ENCODE assay signal across 8 cellular contexts in the genomic region with DNA sequence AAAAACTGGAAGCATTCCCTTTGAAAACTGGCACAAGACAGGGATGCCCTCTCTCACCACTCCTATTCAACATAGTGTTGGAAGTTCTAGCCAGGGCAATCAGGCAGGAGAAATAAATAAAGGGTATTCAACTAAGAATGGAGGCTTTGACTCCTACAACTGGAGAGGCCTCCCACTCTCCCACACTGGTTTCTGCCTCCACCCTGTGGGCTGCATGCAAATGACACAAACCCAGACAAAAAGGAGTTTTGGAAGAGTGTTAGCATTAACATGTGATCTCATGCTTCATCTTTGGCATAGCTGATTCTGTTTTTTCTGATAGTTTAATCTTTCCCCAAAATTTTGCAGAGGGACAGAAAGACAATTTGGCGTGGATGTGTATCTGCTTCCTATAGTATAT.
DNase-seq lines count a peak whose midpoint lies in the region; ATAC-seq and TF ChIP-seq lines count a peak whose summit lies in the region.

No MANE protein-coding gene starts in this region.

- H3K9me3 ChIP-seq in left ventricle myocardium inferior (replicated peaks): no peaks in the 10 kb centered on the region
- H3K9me3 ChIP-seq in CD4-positive, alpha-beta T cell (ENCODE audit: control insufficient read depth, low read length): no peaks in the 10 kb centered on the region

- CTCF ChIA-PET in CD4-positive, alpha-beta T cell (lab: Charles Lee): no interaction called here

- H3K27ac Mint-ChIP-seq in CD4-positive, alpha-beta T cell: no peak overlapping the region

- H3K27me3 Mint-ChIP-seq in CD4-positive, alpha-beta T cell: peaks cover 7% of the 10 kb centered on the region

- intact Hi-C loops in left ventricle myocardium inferior (cut with micrococcal nuclease): loop anchor here (2.0 kb wide), 1 partner anchor 526 kb away; no protein-coding TSS in a partner anchor
- intact Hi-C loops in CD4-positive, alpha-beta T cell (cut with DNase I, micrococcal nuclease): no loop called here

- peak; percentile 46 for TF ChIP-seq CTCF in left ventricle myocardium inferior (IDR thresholded peaks at IDR 0.05; ENCODE audit: borderline replicate concordance)
- TF ChIP-seq CTCF in CD4-positive, alpha-beta T cell (IDR thresholded peaks at IDR 0.05): no peak

- DNase-seq in ACHN (peak; percentile 29), RKO (ENCODE audit: low spot score) (peak; percentile 33), left ventricle myocardium inferior (peak; percentile 16), NCI-H2227 (lab: John Stamatoyannopoulos, UW; ENCODE audit: unreplicated experiment) (no peak)
- no peak for DNase-seq in CD4-positive, alpha-beta T cell

- no peaks in the 10 kb centered on the region for H3K4me1 ChIP-seq in left ventricle myocardium inferior

- H3K36me3 Mint-ChIP-seq in CD4-positive, alpha-beta T cell (ENCODE audit: low read depth): no peaks in the 10 kb centered on the region

- no peak overlapping the region for H3K27ac ChIP-seq in left ventricle myocardium inferior (replicated peaks)
- H3K27ac ChIP-seq in CD4-positive, alpha-beta T cell (ENCODE audit: low read depth, low read length): no peak overlapping the region

- no peaks in the 10 kb centered on the region for H3K9me3 Mint-ChIP-seq in CD4-positive, alpha-beta T cell

- no peaks in the 10 kb centered on the region for H3K36me3 ChIP-seq in left ventricle myocardium inferior

- no peak overlapping the region for H3K4me3 Mint-ChIP-seq in CD4-positive, alpha-beta T cell

- no peaks in the 10 kb centered on the region for H3K27me3 ChIP-seq in left ventricle myocardium inferior (ENCODE audit: low read depth)
- H3K27me3 ChIP-seq in CD4-positive, alpha-beta T cell (ENCODE audit: control insufficient read depth, insufficient read depth, low read length): no peaks in the 10 kb centered on the region

- no peak overlapping the region for H3K4me3 ChIP-seq in left ventricle myocardium inferior

- in situ Hi-C loops in ACHN (cut with HindIII; ENCODE audit: low pct_ligation_motif_present, low pct_unique_long_range_greater_than_20kb, low sequenced_read_pairs): no loop called here

- POLR2A ChIA-PET in CD4-positive, alpha-beta T cell (lab: Charles Lee): no interaction called here

- ATAC-seq in GM21619 (IDR thresholded peaks at IDR 0.05; ENCODE audit: unreplicated experiment): peak; percentile 48
- ATAC-seq in GM21360 (IDR thresholded peaks at IDR 0.05; ENCODE audit: unreplicated experiment): no peak
- ATAC-seq in GM18870 (IDR thresholded peaks at IDR 0.05; ENCODE audit: unreplicated experiment): no peak
- ATAC-seq in CD4-positive, alpha-beta T cell (ENCODE audit: poor library complexity): no peak

- no peaks in the 10 kb centered on the region for H3K4me1 Mint-ChIP-seq in CD4-positive, alpha-beta T cell (ENCODE audit: low read depth)

Comparison
In these comparisons a context has a peak if more than half of its experiments do, and no peak if none do; other contexts are left out.
1. DNase-seq: peak in ACHN (single experiment), RKO (single experiment) and left ventricle myocardium inferior (single experiment); none in NCI-H2227 (single experiment) and CD4-positive, alpha-beta T cell (0 of 10).